Comparison of ENCODE assay signal across 25 cellular contexts in the genomic region with DNA sequence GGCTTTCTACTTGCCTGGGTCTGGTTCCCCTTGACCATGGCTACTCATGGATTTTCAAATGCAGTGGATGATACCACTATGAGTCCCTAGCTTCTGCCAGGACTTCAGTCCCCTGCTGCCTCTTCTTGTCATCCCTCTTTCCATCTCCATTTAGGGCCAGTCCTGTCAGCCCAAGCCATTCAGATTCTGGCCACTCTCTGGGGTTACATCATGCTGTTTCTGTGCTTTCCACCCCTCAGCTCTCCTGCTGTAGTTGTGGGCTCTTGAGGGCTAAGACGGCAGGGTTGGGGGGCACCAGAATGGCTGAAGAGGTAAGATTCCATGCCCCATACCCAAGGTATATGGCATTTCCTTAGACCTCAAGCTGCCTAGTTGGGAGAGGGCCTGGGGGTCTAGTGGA. TPM values are rescaled to one million over a fixed set of nuclear protein-coding genes. Genes with fewer than 3 reads are reported as not detected.
"Had no signal": no experiment of that assay in that cellular context is flagged by ENCODE, and none has a peak within 500 bp of the region (broad histone marks: within the 10 kb centered on the region; RNA-seq: fewer than 3 reads in every experiment).

No MANE protein-coding gene starts in this region.

- H3K27ac ChIP-seq: left lung, right atrium auricular region, right lobe of liver had no signal

- H3K27me3 ChIP-seq: right atrium auricular region, right lobe of liver had no signal

- DNase-seq: hippocampal formation; immature natural killer cell; kidney; left colon; left lung; mesendoderm; naive B cell; natural killer cell; nephron progenitor cell; stimulated activated CD4-positive, alpha-beta T cell treated with anti-CD3 and anti-CD28 coated beads, Interleukin-1b, Interleukin-23, amount 100 ng/mL, for 48 hours; stimulated activated CD4-positive, alpha-beta T cell treated with anti-CD3 and anti-CD28 coated beads, Interleukin-2, amount 100 ng/mL, for 48 hours; stimulated activated CD4-positive, alpha-beta T cell treated with anti-CD3 and anti-CD28 coated beads, Interleukin-4, amount 100 ng/mL, for 4 hours; stimulated activated CD8-positive, alpha-beta memory T cell treated with anti-CD3 and anti-CD28 coated beads, Interleukin-4, amount 100 ng/mL, for 48 hours; stimulated activated naive CD4-positive, alpha-beta T cell treated with Interleukin-2 at 50 U/mL for 16 hours; stimulated activated naive CD8-positive, alpha-beta T cell treated with anti-CD3 and anti-CD28 coated beads, Interleukin-15, amount 100 ng/mL, for 72 hours; substantia nigra had no signal

- H3K4me3 Mint-ChIP-seq: immature natural killer cell; mesothelial cell of epicardium; naive B cell; natural killer cell; nephron progenitor cell; stimulated activated memory B cell treated with anti-CD40 and anti-IgM and Interleukin-4, amounts not matched to agents 10 μg/mL and 1 μg/mL and 100 μg/mL, for 72 hours; stimulated activated naive CD8-positive, alpha-beta T cell treated with anti-CD3 and anti-CD28 coated beads, Interleukin-15, amount 100 ng/mL, for 72 hours; type B pancreatic cell had no signal

- ATAC-seq: left colon; left lung; natural killer cell; right lobe of liver; stimulated activated memory B cell treated with anti-CD40 and anti-IgM and Interleukin-4, amounts not matched to agents 10 μg/mL and 1 μg/mL and 100 μg/mL, for 72 hours; stimulated activated naive CD8-positive, alpha-beta T cell treated with anti-CD3 and anti-CD28 coated beads, Interleukin-15, amount 100 ng/mL, for 72 hours had no signal

- H3K36me3 Mint-ChIP-seq: immature natural killer cell; mesothelial cell of epicardium; naive B cell; stimulated activated memory B cell treated with anti-CD40 and anti-IgM and Interleukin-4, amounts not matched to agents 10 μg/mL and 1 μg/mL and 100 μg/mL, for 72 hours; type B pancreatic cell had no signal

- H3K4me1 Mint-ChIP-seq: immature natural killer cell; mesothelial cell of epicardium; naive B cell; natural killer cell; nephron progenitor cell; stimulated activated memory B cell treated with anti-CD40 and anti-IgM and Interleukin-4, amounts not matched to agents 10 μg/mL and 1 μg/mL and 100 μg/mL, for 72 hours; stimulated activated naive CD8-positive, alpha-beta T cell treated with anti-CD3 and anti-CD28 coated beads, Interleukin-15, amount 100 ng/mL, for 72 hours had no signal

- H3K36me3 ChIP-seq: left lung, right atrium auricular region, right lobe of liver, tibial nerve had no signal

- H3K27ac Mint-ChIP-seq: immature natural killer cell; mesothelial cell of epicardium; naive B cell; natural killer cell; nephron progenitor cell; progenitor cell of endocrine pancreas; stimulated activated memory B cell treated with anti-CD40 and anti-IgM and Interleukin-4, amounts not matched to agents 10 μg/mL and 1 μg/mL and 100 μg/mL, for 72 hours; stimulated activated naive CD8-positive, alpha-beta T cell treated with anti-CD3 and anti-CD28 coated beads, Interleukin-15, amount 100 ng/mL, for 72 hours; type B pancreatic cell had no signal

- H3K4me3 ChIP-seq: left lung, lung, right atrium auricular region, right lobe of liver, smooth muscle cell, tibial nerve had no signal

- H3K27me3 Mint-ChIP-seq: progenitor cell of endocrine pancreas; stimulated activated memory B cell treated with anti-CD40 and anti-IgM and Interleukin-4, amounts not matched to agents 10 μg/mL and 1 μg/mL and 100 μg/mL, for 72 hours; type B pancreatic cell had no signal

- H3K4me1 ChIP-seq: left lung, right lobe of liver had no signal

- H3K9me3 ChIP-seq: right atrium auricular region, right lobe of liver had no signal

- H3K4me2 ChIP-seq: smooth muscle cell had no signal

RNA-seq across cellular contexts. Expression of a gene that starts 13.2 kb away (rescaled TPM):
- total RNA-seq: mesothelial cell of epicardium, progenitor cell of endocrine pancreas, smooth muscle cell had no signal
